ENCODE assay signal across 2 cellular contexts in the genomic region with DNA sequence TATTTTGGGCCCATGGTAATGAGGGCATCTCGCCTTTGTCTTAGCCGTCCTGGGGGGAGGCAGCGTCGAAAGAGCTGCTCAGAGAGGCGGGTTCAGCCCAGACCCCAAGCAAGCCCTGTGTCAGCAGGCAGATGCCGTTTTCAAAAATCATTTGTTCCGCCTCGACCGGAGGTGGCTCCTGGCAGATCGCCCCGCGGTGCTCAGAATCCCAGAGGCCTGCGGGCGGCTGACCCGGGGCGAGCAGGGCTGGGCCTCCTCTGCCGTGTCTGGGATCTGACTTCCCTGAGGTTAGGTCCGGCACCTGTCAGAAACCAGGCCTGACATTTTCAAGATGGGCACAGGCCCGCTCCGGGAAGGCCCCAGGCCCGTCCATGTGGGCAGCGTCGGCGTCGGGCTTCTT.
TF ChIP-seq lines count a peak whose summit lies in the region.

No MANE protein-coding gene starts in this region.

TF ChIP-seq in GM23338, 12 proteins besides CTCF, POLR2A, EP300 and RAD21 (continued from another document):
- TF ChIP-seq, protein P1, sequence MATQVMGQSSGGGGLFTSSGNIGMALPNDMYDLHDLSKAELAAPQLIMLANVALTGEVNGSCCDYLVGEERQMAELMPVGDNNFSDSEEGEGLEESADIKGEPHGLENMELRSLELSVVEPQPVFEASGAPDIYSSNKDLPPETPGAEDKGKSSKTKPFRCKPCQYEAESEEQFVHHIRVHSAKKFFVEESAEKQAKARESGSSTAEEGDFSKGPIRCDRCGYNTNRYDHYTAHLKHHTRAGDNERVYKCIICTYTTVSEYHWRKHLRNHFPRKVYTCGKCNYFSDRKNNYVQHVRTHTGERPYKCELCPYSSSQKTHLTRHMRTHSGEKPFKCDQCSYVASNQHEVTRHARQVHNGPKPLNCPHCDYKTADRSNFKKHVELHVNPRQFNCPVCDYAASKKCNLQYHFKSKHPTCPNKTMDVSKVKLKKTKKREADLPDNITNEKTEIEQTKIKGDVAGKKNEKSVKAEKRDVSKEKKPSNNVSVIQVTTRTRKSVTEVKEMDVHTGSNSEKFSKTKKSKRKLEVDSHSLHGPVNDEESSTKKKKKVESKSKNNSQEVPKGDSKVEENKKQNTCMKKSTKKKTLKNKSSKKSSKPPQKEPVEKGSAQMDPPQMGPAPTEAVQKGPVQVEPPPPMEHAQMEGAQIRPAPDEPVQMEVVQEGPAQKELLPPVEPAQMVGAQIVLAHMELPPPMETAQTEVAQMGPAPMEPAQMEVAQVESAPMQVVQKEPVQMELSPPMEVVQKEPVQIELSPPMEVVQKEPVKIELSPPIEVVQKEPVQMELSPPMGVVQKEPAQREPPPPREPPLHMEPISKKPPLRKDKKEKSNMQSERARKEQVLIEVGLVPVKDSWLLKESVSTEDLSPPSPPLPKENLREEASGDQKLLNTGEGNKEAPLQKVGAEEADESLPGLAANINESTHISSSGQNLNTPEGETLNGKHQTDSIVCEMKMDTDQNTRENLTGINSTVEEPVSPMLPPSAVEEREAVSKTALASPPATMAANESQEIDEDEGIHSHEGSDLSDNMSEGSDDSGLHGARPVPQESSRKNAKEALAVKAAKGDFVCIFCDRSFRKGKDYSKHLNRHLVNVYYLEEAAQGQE (IDR thresholded peaks at IDR 0.05; ENCODE audit: unreplicated experiment), result no peak
- TF ChIP-seq, protein P2, sequence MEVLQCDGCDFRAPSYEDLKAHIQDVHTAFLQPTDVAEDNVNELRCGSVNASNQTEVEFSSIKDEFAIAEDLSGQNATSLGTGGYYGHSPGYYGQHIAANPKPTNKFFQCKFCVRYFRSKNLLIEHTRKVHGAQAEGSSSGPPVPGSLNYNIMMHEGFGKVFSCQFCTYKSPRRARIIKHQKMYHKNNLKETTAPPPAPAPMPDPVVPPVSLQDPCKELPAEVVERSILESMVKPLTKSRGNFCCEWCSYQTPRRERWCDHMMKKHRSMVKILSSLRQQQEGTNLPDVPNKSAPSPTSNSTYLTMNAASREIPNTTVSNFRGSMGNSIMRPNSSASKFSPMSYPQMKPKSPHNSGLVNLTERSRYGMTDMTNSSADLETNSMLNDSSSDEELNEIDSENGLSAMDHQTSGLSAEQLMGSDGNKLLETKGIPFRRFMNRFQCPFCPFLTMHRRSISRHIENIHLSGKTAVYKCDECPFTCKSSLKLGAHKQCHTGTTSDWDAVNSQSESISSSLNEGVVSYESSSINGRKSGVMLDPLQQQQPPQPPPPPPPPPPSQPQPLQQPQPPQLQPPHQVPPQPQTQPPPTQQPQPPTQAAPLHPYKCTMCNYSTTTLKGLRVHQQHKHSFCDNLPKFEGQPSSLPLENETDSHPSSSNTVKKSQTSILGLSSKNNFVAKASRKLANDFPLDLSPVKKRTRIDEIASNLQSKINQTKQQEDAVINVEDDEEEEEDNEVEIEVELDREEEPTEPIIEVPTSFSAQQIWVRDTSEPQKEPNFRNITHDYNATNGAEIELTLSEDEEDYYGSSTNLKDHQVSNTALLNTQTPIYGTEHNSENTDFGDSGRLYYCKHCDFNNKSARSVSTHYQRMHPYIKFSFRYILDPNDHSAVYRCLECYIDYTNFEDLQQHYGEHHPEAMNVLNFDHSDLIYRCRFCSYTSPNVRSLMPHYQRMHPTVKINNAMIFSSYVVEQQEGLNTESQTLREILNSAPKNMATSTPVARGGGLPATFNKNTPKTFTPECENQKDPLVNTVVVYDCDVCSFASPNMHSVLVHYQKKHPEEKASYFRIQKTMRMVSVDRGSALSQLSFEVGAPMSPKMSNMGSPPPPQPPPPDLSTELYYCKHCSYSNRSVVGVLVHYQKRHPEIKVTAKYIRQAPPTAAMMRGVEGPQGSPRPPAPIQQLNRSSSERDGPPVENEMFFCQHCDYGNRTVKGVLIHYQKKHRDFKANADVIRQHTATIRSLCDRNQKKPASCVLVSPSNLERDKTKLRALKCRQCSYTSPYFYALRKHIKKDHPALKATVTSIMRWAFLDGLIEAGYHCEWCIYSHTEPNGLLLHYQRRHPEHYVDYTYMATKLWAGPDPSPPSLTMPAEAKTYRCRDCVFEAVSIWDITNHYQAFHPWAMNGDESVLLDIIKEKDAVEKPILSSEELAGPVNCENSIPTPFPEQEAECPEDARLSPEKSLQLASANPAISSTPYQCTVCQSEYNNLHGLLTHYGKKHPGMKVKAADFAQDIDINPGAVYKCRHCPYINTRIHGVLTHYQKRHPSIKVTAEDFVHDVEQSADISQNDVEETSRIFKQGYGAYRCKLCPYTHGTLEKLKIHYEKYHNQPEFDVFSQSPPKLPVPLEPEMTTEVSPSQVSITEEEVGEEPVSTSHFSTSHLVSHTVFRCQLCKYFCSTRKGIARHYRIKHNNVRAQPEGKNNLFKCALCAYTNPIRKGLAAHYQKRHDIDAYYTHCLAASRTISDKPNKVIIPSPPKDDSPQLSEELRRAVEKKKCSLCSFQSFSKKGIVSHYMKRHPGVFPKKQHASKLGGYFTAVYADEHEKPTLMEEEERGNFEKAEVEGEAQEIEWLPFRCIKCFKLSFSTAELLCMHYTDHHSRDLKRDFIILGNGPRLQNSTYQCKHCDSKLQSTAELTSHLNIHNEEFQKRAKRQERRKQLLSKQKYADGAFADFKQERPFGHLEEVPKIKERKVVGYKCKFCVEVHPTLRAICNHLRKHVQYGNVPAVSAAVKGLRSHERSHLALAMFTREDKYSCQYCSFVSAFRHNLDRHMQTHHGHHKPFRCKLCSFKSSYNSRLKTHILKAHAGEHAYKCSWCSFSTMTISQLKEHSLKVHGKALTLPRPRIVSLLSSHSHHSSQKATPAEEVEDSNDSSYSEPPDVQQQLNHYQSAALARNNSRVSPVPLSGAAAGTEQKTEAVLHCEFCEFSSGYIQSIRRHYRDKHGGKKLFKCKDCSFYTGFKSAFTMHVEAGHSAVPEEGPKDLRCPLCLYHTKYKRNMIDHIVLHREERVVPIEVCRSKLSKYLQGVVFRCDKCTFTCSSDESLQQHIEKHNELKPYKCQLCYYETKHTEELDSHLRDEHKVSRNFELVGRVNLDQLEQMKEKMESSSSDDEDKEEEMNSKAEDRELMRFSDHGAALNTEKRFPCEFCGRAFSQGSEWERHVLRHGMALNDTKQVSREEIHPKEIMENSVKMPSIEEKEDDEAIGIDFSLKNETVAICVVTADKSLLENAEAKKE (CRISPR knock-in tag; IDR thresholded peaks at IDR 0.05), result no peak
- no peak for TF ChIP-seq ZNF114 (CRISPR knock-in tag; IDR thresholded peaks at IDR 0.05)
- TF ChIP-seq, protein P3, sequence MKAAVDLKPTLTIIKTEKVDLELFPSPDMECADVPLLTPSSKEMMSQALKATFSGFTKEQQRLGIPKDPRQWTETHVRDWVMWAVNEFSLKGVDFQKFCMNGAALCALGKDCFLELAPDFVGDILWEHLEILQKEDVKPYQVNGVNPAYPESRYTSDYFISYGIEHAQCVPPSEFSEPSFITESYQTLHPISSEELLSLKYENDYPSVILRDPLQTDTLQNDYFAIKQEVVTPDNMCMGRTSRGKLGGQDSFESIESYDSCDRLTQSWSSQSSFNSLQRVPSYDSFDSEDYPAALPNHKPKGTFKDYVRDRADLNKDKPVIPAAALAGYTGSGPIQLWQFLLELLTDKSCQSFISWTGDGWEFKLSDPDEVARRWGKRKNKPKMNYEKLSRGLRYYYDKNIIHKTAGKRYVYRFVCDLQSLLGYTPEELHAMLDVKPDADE (IDR thresholded peaks at IDR 0.05), result no peak
- no peak for TF ChIP-seq EZH2 (IDR thresholded peaks at IDR 0.05; ENCODE audit: low read depth, unreplicated experiment)
- TF ChIP-seq ZNF331 (CRISPR knock-in tag; IDR thresholded peaks at IDR 0.05; ENCODE audit: low read depth), result no peak
- no peak for TF ChIP-seq JUNB (IDR thresholded peaks at IDR 0.05; ENCODE audit: unreplicated experiment)
- no peak for TF ChIP-seq POLR2AphosphoS5 (IDR thresholded peaks at IDR 0.05; ENCODE audit: low read depth)
- no peak for TF ChIP-seq NANOG (IDR thresholded peaks at IDR 0.05; ENCODE audit: borderline replicate concordance)
TF ChIP-seq in GM23338: peak in this region for 0.

TF ChIP-seq in SK-N-SH, 30 proteins besides CTCF, POLR2A, EP300 and RAD21 (continued from another document):
- TF ChIP-seq, protein P4, sequence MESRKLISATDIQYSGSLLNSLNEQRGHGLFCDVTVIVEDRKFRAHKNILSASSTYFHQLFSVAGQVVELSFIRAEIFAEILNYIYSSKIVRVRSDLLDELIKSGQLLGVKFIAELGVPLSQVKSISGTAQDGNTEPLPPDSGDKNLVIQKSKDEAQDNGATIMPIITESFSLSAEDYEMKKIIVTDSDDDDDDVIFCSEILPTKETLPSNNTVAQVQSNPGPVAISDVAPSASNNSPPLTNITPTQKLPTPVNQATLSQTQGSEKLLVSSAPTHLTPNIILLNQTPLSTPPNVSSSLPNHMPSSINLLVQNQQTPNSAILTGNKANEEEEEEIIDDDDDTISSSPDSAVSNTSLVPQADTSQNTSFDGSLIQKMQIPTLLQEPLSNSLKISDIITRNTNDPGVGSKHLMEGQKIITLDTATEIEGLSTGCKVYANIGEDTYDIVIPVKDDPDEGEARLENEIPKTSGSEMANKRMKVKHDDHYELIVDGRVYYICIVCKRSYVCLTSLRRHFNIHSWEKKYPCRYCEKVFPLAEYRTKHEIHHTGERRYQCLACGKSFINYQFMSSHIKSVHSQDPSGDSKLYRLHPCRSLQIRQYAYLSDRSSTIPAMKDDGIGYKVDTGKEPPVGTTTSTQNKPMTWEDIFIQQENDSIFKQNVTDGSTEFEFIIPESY (IDR thresholded peaks at IDR 0.05; ENCODE audit: borderline replicate concordance, low read depth), result no peak
- TF ChIP-seq NRF1 (IDR thresholded peaks at IDR 0.05; ENCODE audit: low read depth, low read length), result no peak
TF ChIP-seq in SK-N-SH: peak in this region for 1.
